Comparison of ENCODE assay signal across 26 cellular contexts in genomic region chrX:118760025-118760424, GRCh38.
"Had no signal": no experiment of that assay in that cellular context is flagged by ENCODE, and none has a peak within 500 bp of the region (broad histone marks: within the 10 kb centered on the region; RNA-seq: fewer than 3 reads in every experiment).

No MANE protein-coding gene starts in this region.

- H3K4me1 Mint-ChIP-seq: activated naive CD8-positive, alpha-beta T cell treated with anti-CD3 and anti-CD28 coated beads, Interleukin-2, amount 10 ng/mL, durations not matched to agents 7 days and 5 days; central memory CD8-positive, alpha-beta T cell; immature natural killer cell had no signal

- H3K27me3 ChIP-seq: neural progenitor cell, sigmoid colon, testis, uterus had no signal

- H3K27ac Mint-ChIP-seq: activated CD4-positive, alpha-beta memory T cell treated with anti-CD3 and anti-CD28 coated beads for 36 hours; activated naive CD4-positive, alpha-beta T cell treated with anti-CD3 and anti-CD28 coated beads for 36 hours; activated naive CD8-positive, alpha-beta T cell treated with anti-CD3 and anti-CD28 coated beads, Interleukin-2, amount 10 ng/mL, durations not matched to agents 7 days and 5 days; activated T-cell treated with anti-CD3 and anti-CD28 coated beads, Interleukin-2, amount 50 U/mL, for 72 hours; effector memory CD8-positive, alpha-beta T cell; immature natural killer cell; mesothelial cell of epicardium; naive thymus-derived CD8-positive, alpha-beta T cell; neural progenitor cell had no signal

- H3K4me3 Mint-ChIP-seq: activated CD4-positive, alpha-beta memory T cell treated with anti-CD3 and anti-CD28 coated beads for 36 hours; activated naive CD4-positive, alpha-beta T cell treated with anti-CD3 and anti-CD28 coated beads for 36 hours; activated naive CD8-positive, alpha-beta T cell treated with anti-CD3 and anti-CD28 coated beads, Interleukin-2, amount 10 ng/mL, durations not matched to agents 7 days and 5 days; activated T-cell treated with anti-CD3 and anti-CD28 coated beads, Interleukin-2, amount 50 U/mL, for 72 hours; central memory CD8-positive, alpha-beta T cell; effector memory CD8-positive, alpha-beta T cell; immature natural killer cell; mesothelial cell of epicardium; naive thymus-derived CD8-positive, alpha-beta T cell; neural progenitor cell had no signal

- H3K27ac ChIP-seq: breast epithelium, left ventricle myocardium inferior, neural progenitor cell, sigmoid colon, testis, uterus had no signal

- H3K4me3 ChIP-seq: breast epithelium, left ventricle myocardium inferior, neural progenitor cell, sigmoid colon, testis, uterus had no signal

- H3K9me3 ChIP-seq: breast epithelium, left ventricle myocardium inferior, sigmoid colon, testis, uterus had no signal

- H2AFZ ChIP-seq: neural progenitor cell had no signal

- H3K4me2 ChIP-seq: neural progenitor cell had no signal

- ATAC-seq: activated T-cell treated with anti-CD3 and anti-CD28 coated beads, Interleukin-2, amount 50 U/mL, for 72 hours; effector memory CD8-positive, alpha-beta T cell; esophagus mucosa; naive thymus-derived CD8-positive, alpha-beta T cell had no signal

- H3K36me3 Mint-ChIP-seq: activated CD4-positive, alpha-beta memory T cell treated with anti-CD3 and anti-CD28 coated beads for 36 hours; activated naive CD8-positive, alpha-beta T cell treated with anti-CD3 and anti-CD28 coated beads, Interleukin-2, amount 10 ng/mL, durations not matched to agents 7 days and 5 days; immature natural killer cell; naive thymus-derived CD8-positive, alpha-beta T cell had no signal

- H3K4me1 ChIP-seq: breast epithelium, left ventricle myocardium inferior, neural progenitor cell, testis, uterus had no signal

- H3K36me3 ChIP-seq: breast epithelium, neural progenitor cell, uterus had no signal

- DNase-seq: activated CD4-positive, alpha-beta memory T cell treated with anti-CD3 and anti-CD28 coated beads for 36 hours; activated CD4-positive, alpha-beta T cell treated with anti-CD3 and anti-CD28 coated beads for 48 hours; activated effector memory CD4-positive, alpha-beta T cell treated with Interleukin-2 at 50 U/mL for 16 hours; activated naive CD4-positive, alpha-beta T cell treated with anti-CD3 and anti-CD28 coated beads for 36 hours; activated naive CD8-positive, alpha-beta T cell treated with anti-CD3 and anti-CD28 coated beads, Interleukin-2, amount 10 ng/mL, durations not matched to agents 7 days and 5 days; activated T-cell treated with anti-CD3 and anti-CD28 coated beads, Interleukin-2, amount 50 U/mL, for 72 hours; amniotic stem cell; effector memory CD8-positive, alpha-beta T cell; foreskin melanocyte; immature natural killer cell; left ventricle myocardium inferior; mammary epithelial cell; naive thymus-derived CD8-positive, alpha-beta T cell; posterior cingulate gyrus; sigmoid colon; stimulated activated CD4-positive, alpha-beta T cell treated with anti-CD3 and anti-CD28 coated beads, Interleukin-4, amount 100 ng/mL, for 1 hour; stimulated activated naive CD4-positive, alpha-beta T cell; testis; trophoblast cell; uterus had no signal

- FAIRE-seq: endothelial cell of umbilical vein had no signal

- H3K9me3 Mint-ChIP-seq: activated CD4-positive, alpha-beta memory T cell treated with anti-CD3 and anti-CD28 coated beads for 36 hours; activated naive CD4-positive, alpha-beta T cell treated with anti-CD3 and anti-CD28 coated beads for 36 hours; activated naive CD8-positive, alpha-beta T cell treated with anti-CD3 and anti-CD28 coated beads, Interleukin-2, amount 10 ng/mL, durations not matched to agents 7 days and 5 days; activated T-cell treated with anti-CD3 and anti-CD28 coated beads, Interleukin-2, amount 50 U/mL, for 72 hours; central memory CD8-positive, alpha-beta T cell; effector memory CD8-positive, alpha-beta T cell; immature natural killer cell; naive thymus-derived CD8-positive, alpha-beta T cell; neural progenitor cell had no signal
